8 cellular contexts compared by ENCODE assay signal in genomic region chr7:101169838-101170531, GRCh38. TPM values are rescaled to one million over a fixed set of nuclear protein-coding genes. Genes with fewer than 3 reads are reported as not detected.
DNase-seq lines count a peak whose midpoint lies in the region; ATAC-seq and TF ChIP-seq lines count a peak whose summit lies in the region.

No MANE protein-coding gene starts in this region.

- DNase-seq in NCI-H1417 (lab: John Stamatoyannopoulos, UW): peak; percentile 67 to 79 (median 72)
- no peak for DNase-seq in NCI-H1417 treated with DMSO at 0.1 percent for 48 hours (lab: John Stamatoyannopoulos, UW)
- DNase-seq in NCI-H1105 treated with DMSO at 0.1 percent for 48 hours (lab: John Stamatoyannopoulos, UW): peak; percentile 55
- peak; percentile 56 for DNase-seq in MCF 10A (ENCODE audit: unreplicated experiment)
- peak; percentile 67 for DNase-seq in inferior parietal cortex (ENCODE audit: extremely low spot score)
- peak; percentile 75 for DNase-seq in stimulated activated CD4-positive, alpha-beta T cell treated with anti-CD3 and anti-CD28 coated beads, Interleukin-1b, Interleukin-23, amount 100 ng/mL, for 48 hours

- peak overlapping the region; percentile 14; the same call in 1 of the 2 replicates for H3K4me3 ChIP-seq in WI38 (ENCODE audit: low read depth, low read length)

- peaks cover 50% of the 10 kb centered on the region for H3K4me1 Mint-ChIP-seq in MCF 10A (ENCODE audit: insufficient read depth, unreplicated experiment)

- peaks cover 98% of the 10 kb centered on the region for H3K27me3 Mint-ChIP-seq in MCF 10A (ENCODE audit: insufficient read depth, unreplicated experiment)

- intact Hi-C loops in MCF 10A (cut with micrococcal nuclease): loop anchor here (2.0 kb wide), 1 partner anchor 25 kb away; no protein-coding TSS in a partner anchor

- H3K4me3 Mint-ChIP-seq in MCF 10A (ENCODE audit: unreplicated experiment): peak overlapping the region; percentile 29

- CTCF ChIA-PET in MCF 10A (lab: Yijun Ruan, JAX): interaction anchor here (0.6 to 2.8 kb wide), 10 partner anchors 15 to 113 kb away, joined by 3 to 31 read pairs (median 4); no protein-coding TSS in a partner anchor

- POLR2A ChIA-PET in MCF 10A (lab: Yijun Ruan, JAX): interaction anchor here (1.6 kb wide), 1 partner anchor 26 kb away, joined by 6 read pairs; no protein-coding TSS in a partner anchor

- BruUV-seq in MCF 10A (replicated peaks; lab: Mats Ljungman, UMichigan): no TSS peak

- no peak for ATAC-seq in GM21423 (IDR thresholded peaks at IDR 0.05; ENCODE audit: unreplicated experiment)

- H3K27ac Mint-ChIP-seq in MCF 10A (ENCODE audit: low read depth, unreplicated experiment): peak overlapping the region; percentile 71

- no peaks in the 10 kb centered on the region for H3K9me3 Mint-ChIP-seq in MCF 10A (ENCODE audit: unreplicated experiment)

- TF ChIP-seq CTCF in WI38 (IDR thresholded peaks at IDR 0.05; ENCODE audit: low read depth, low read length): peak; percentile 93
- TF ChIP-seq CTCF in MCF 10A (IDR thresholded peaks at IDR 0.05; ENCODE audit: unreplicated experiment): peak; percentile 89

- H3K36me3 Mint-ChIP-seq in MCF 10A (ENCODE audit: insufficient read depth, unreplicated experiment): peaks cover 4% of the 10 kb centered on the region

RNA-seq across cellular contexts. Expression of gene VGF, which starts 4.6 kb away (rescaled TPM):
- 11.2 and 12.8 TPM in 2 replicates for total RNA-seq in MCF 10A (2022)

RNA-seq across cellular contexts. Expression of gene NAT16, which starts 10.1 kb away (rescaled TPM):
- total RNA-seq in MCF 10A (2022): not detected in 2 replicates

RNA-seq across cellular contexts. Expression of gene AP1S1, which starts 15.7 kb away (rescaled TPM):
- 72.1 and 72.5 TPM in 2 replicates for total RNA-seq in MCF 10A (2022)

RNA-seq across cellular contexts. Expression of gene MOGAT3, which starts 30.9 kb away (rescaled TPM):
- not detected in 2 replicates for total RNA-seq in MCF 10A (2022)

RNA-seq across cellular contexts. Expression of gene SERPINE1, which starts 43.1 kb away (rescaled TPM):
- 56.7 and 80.6 TPM in 2 replicates for total RNA-seq in MCF 10A (2022)
